ENCODE assay signal across 25 cellular contexts in the genomic region with DNA sequence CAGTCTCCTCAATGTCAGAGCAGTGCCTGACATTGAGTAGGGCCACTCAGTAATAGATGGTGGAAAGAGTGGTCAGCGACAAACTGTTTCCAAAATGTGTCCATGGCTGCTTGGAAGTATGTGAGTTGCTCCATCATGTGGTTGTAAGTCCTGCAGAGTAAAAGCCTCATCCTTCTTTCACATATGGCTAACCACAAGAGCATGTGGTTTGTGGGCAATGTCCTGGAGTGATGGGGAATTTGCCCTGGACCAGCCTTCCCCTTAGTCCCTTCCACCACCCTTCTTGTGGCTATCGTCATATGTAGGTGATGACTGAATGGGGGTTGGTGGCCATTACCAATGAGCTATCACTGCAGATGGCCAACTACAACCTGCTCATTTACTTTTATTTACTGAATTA.
"Had no signal": no experiment of that assay in that cellular context is flagged by ENCODE, and none has a peak within 500 bp of the region (broad histone marks: within the 10 kb centered on the region; RNA-seq: fewer than 3 reads in every experiment).

No MANE protein-coding gene starts in this region.

- H3K9me3 Mint-ChIP-seq: activated naive CD8-positive, alpha-beta T cell treated with anti-CD3 and anti-CD28 coated beads for 36 hours; activated T-cell treated with anti-CD3 and anti-CD28 coated beads, Interleukin-2, amount 50 U/mL, for 4 hours; effector memory CD8-positive, alpha-beta T cell; mesothelial cell of epicardium; natural killer cell; T-helper 2 cell treated with Interferon-gamma antibody and Interleukin-4, amounts not matched to agents 5 μg/mL and 100 μg/mL, for 36 hours; WTC11 had no signal

- H3K36me3 ChIP-seq: brain microvascular endothelial cell, colonic mucosa, left ventricle myocardium inferior, ovary, prostate gland, spleen, uterus had no signal

- H3K4me1 Mint-ChIP-seq: mesothelial cell of epicardium had no signal

- DNase-seq: activated CD4-positive, alpha-beta T cell treated with anti-CD3 and anti-CD28 coated beads, Interleukin-2, amount 50 U/mL, for 4 hours; activated CD8-positive, alpha-beta memory T cell treated with anti-CD3 and anti-CD28 coated beads, Interleukin-2, amount 50 U/mL, for 48 hours; activated naive CD4-positive, alpha-beta T cell treated with Interleukin-2 at 50 U/mL for 16 hours; activated naive CD8-positive, alpha-beta T cell treated with anti-CD3 and anti-CD28 coated beads for 36 hours; activated T-cell treated with anti-CD3 and anti-CD28 coated beads, Interleukin-2, amount 50 U/mL, for 4 hours; brain microvascular endothelial cell; colonic mucosa; effector memory CD8-positive, alpha-beta T cell; foreskin melanocyte; hippocampal formation; left ventricle myocardium inferior; natural killer cell; ovary; spleen; stimulated activated CD4-positive, alpha-beta T cell treated with anti-CD3 and anti-CD28 coated beads, Interleukin-4, amount 100 ng/mL, for 1 hour; stimulated activated naive CD4-positive, alpha-beta T cell; testis; trophoblast cell; uterus had no signal

- H3K9me3 ChIP-seq: colonic mucosa, left ventricle myocardium inferior, ovary, prostate gland, spleen, testis, uterus had no signal

- H3K27ac ChIP-seq: brain microvascular endothelial cell, colonic mucosa, ovary, prostate gland, spleen, testis, uterus had no signal

- H3K27me3 ChIP-seq: brain microvascular endothelial cell, colonic mucosa, ovary, testis, uterus had no signal

- H3K4me3 ChIP-seq: colonic mucosa, dorsolateral prefrontal cortex, left ventricle myocardium inferior, ovary, prostate gland, spleen, testis, uterus had no signal

- H3K4me1 ChIP-seq: colonic mucosa, prostate gland, uterus had no signal

- H3K27ac Mint-ChIP-seq: activated naive CD8-positive, alpha-beta T cell treated with anti-CD3 and anti-CD28 coated beads for 36 hours; effector memory CD8-positive, alpha-beta T cell; mesothelial cell of epicardium; natural killer cell; T-helper 2 cell treated with Interferon-gamma antibody and Interleukin-4, amounts not matched to agents 5 μg/mL and 100 μg/mL, for 36 hours; WTC11 had no signal

- H3K4me3 Mint-ChIP-seq: activated naive CD8-positive, alpha-beta T cell treated with anti-CD3 and anti-CD28 coated beads for 36 hours; activated T-cell treated with anti-CD3 and anti-CD28 coated beads, Interleukin-2, amount 50 U/mL, for 4 hours; effector memory CD8-positive, alpha-beta T cell; mesothelial cell of epicardium; natural killer cell; T-helper 2 cell treated with Interferon-gamma antibody and Interleukin-4, amounts not matched to agents 5 μg/mL and 100 μg/mL, for 36 hours; WTC11 had no signal

- H3K36me3 Mint-ChIP-seq: mesothelial cell of epicardium, natural killer cell, WTC11 had no signal

- ATAC-seq: activated T-cell treated with anti-CD3 and anti-CD28 coated beads, Interleukin-2, amount 50 U/mL, for 4 hours; effector memory CD8-positive, alpha-beta T cell; esophagus mucosa; natural killer cell; WTC11 had no signal
